ENCODE assay signal across 8 cellular contexts in genomic region chr2:73386894-73387636, GRCh38. TPM values are rescaled to one million over a fixed set of nuclear protein-coding genes. Genes with fewer than 3 reads are reported as not detected.
A peak's percentile ranks its signal among the peaks of the same experiment; 100 is the strongest.
DNase-seq lines count a peak whose midpoint lies in the region; ATAC-seq and TF ChIP-seq lines count a peak whose summit lies in the region.

No MANE protein-coding gene starts in this region.

- TF ChIP-seq EP300 in ovary (IDR thresholded peaks at IDR 0.05) = no peak

- H3K79me2 ChIP-seq in DND-41 (ENCODE audit: insufficient read depth, low read length) (peaks cover 58% of the 10 kb centered on the region), MM.1S (ENCODE audit: low read length) (peaks cover 38% of the 10 kb centered on the region)

- H3K4me1 ChIP-seq in DND-41 (ENCODE audit: insufficient read depth, low read length) (peaks cover 33% of the 10 kb centered on the region), MM.1S (ENCODE audit: low read length) (peaks cover 12% of the 10 kb centered on the region; the same call in 1 of the 2 replicates), ovary (ENCODE audit: insufficient read depth) (peaks cover 6% of the 10 kb centered on the region)
- H3K4me1 ChIP-seq in effector memory CD4-positive, alpha-beta T cell (ENCODE audit: control insufficient read depth, insufficient read depth, low read length, poor library complexity, severe bottlenecking) = peaks cover 12% of the 10 kb centered on the region

- TF ChIP-seq POLR2A in ovary (IDR thresholded peaks at IDR 0.05) (no peak), lower leg skin (IDR thresholded peaks at IDR 0.05) (no peak)

- H3K27ac ChIP-seq in DND-41 (ENCODE audit: low read length) (peak overlapping the region; percentile 81), MM.1S (ENCODE audit: low read length) (no peak overlapping the region; the same call in 1 of the 2 replicates), ovary (peak overlapping the region in 1 of 2 donors; percentile 94)
- peak overlapping the region; percentile 80 for H3K27ac ChIP-seq in effector memory CD4-positive, alpha-beta T cell (ENCODE audit: insufficient read depth, low read length, poor library complexity, severe bottlenecking)

- whole genome bisulfite sequencing in ovary, 3 donors = 4 to 9% (median 6%) methylated on average over 6 of the region's 6 CpGs
- WGBS in lower leg skin, 2 donors = 23% methylated on average over 6 of the region's 6 CpGs

- no peaks in the 10 kb centered on the region for H3K9me2 ChIP-seq in MM.1S (replicated peaks; ENCODE audit: insufficient read depth, low read length)

- no peak for ATAC-seq in DND-41 (ENCODE audit: insufficient read depth, low read depth)

- 0 out of 2 replicates have a peak, but pooled peaks cover 6% of the 10 kb centered on the region for H3F3A ChIP-seq in MM.1S (ENCODE audit: insufficient read depth, low read length)

- no peaks in the 10 kb centered on the region for H3K27me3 ChIP-seq in DND-41 (ENCODE audit: insufficient read depth, low read length, poor library complexity)
- no peaks in the 10 kb centered on the region for H3K27me3 ChIP-seq in MM.1S (replicated peaks; ENCODE audit: insufficient read depth, low read length)
- no peaks in the 10 kb centered on the region for H3K27me3 ChIP-seq in effector memory CD4-positive, alpha-beta T cell (replicated peaks; ENCODE audit: control insufficient read depth, insufficient read depth, low read length, poor library complexity, severe bottlenecking)
- H3K27me3 ChIP-seq in ovary = no peaks in the 10 kb centered on the region

- peak overlapping the region; percentile 46 to 80 for H3K4me3 ChIP-seq in DND-41 (ENCODE audit: low read depth in 1 of 2, low read length in 2 of 2)
- H3K4me3 ChIP-seq in MM.1S (ENCODE audit: low read length) = peak overlapping the region; percentile 94
- peak overlapping the region; percentile 80 for H3K4me3 ChIP-seq in effector memory CD4-positive, alpha-beta T cell (ENCODE audit: insufficient read depth, low read depth, low read length, poor library complexity, severe bottlenecking)
- H3K4me3 ChIP-seq in ovary = peak overlapping the region; percentile 77
- H3K4me3 ChIP-seq in lower leg skin (ENCODE audit: low read depth, poor library complexity, severe bottlenecking) = no peak overlapping the region

- H3K4me2 ChIP-seq in DND-41 (ENCODE audit: insufficient read depth, low read length) (peak overlapping the region; percentile 67), MM.1S (ENCODE audit: low read depth, low read length) (peak overlapping the region; percentile 88)

- TF ChIP-seq CTCF in DND-41 (IDR thresholded peaks at IDR 0.05; ENCODE audit: borderline replicate concordance, extremely low read depth, low read length, poor library complexity, severe bottlenecking) (no peak), MM.1S (IDR thresholded peaks at IDR 0.05; ENCODE audit: low read length) (no peak), ovary (IDR thresholded peaks at IDR 0.05) (no peak), lower leg skin (IDR thresholded peaks at IDR 0.05) (no peak)

- peak overlapping the region; percentile 80; the same call in 1 of the 2 replicates for H2AFZ ChIP-seq in DND-41 (ENCODE audit: low read depth, low read length)
- peak overlapping the region; percentile 73 for H2AFZ ChIP-seq in MM.1S (ENCODE audit: low read length)

- intact Hi-C loops in ovary (cut with DNase I) (no loop called here), lower leg skin (cut with DNase I; ENCODE audit: low total_unique reads) (no loop called here)

- H3K9ac ChIP-seq in DND-41 (ENCODE audit: low read depth, low read length) = peak overlapping the region; percentile 65
- peak overlapping the region; percentile 71; the same call in 1 of the 2 replicates for H3K9ac ChIP-seq in MM.1S (ENCODE audit: low read length)

- no peaks in the 10 kb centered on the region; the same call in 1 of the 2 replicates for H3K36me3 ChIP-seq in DND-41 (ENCODE audit: insufficient read depth, low read length)
- H3K36me3 ChIP-seq in MM.1S (replicated peaks; ENCODE audit: insufficient read depth, low read length) = no peaks in the 10 kb centered on the region
- peaks cover 3% of the 10 kb centered on the region for H3K36me3 ChIP-seq in effector memory CD4-positive, alpha-beta T cell (ENCODE audit: control insufficient read depth, insufficient read depth, low read length)
- H3K36me3 ChIP-seq in ovary = no peaks in the 10 kb centered on the region

- H3K9me3 ChIP-seq in DND-41 (ENCODE audit: insufficient read depth, low read length, severe bottlenecking) (no peaks in the 10 kb centered on the region), MM.1S (replicated peaks; ENCODE audit: insufficient read depth, low read length) (no peaks in the 10 kb centered on the region), ovary (no peaks in the 10 kb centered on the region)
- H3K9me3 ChIP-seq in effector memory CD4-positive, alpha-beta T cell (ENCODE audit: control insufficient read depth, low read length) = no peaks in the 10 kb centered on the region

- H4K20me1 ChIP-seq in DND-41 (ENCODE audit: insufficient read depth, low read length) (peaks cover 8% of the 10 kb centered on the region; the same call in 1 of the 2 replicates), MM.1S (ENCODE audit: insufficient read depth, low read length) (no peaks in the 10 kb centered on the region)

- DNase-seq in DND-41 (no peak), MM.1S (peak; percentile 10), ovary (no peak), lower leg skin (ENCODE audit: low spot score in 2 of 2) (no peak), NCI-H526 (lab: John Stamatoyannopoulos, UW) (no peak), NCI-H2107 treated with DMSO at 0.1 percent for 48 hours (lab: John Stamatoyannopoulos, UW; ENCODE audit: unreplicated experiment) (no peak), AG08396 (ENCODE audit: low spot score) (no peak)
- no peak for DNase-seq in effector memory CD4-positive, alpha-beta T cell

RNA-seq across cellular contexts. Expression of gene ALMS1, which starts 1.4 kb away (rescaled TPM):
- total RNA-seq in ovary = 10 to 100 TPM; 41.6 to 53.4 (median 46.9) TPM
- 10 to 100 TPM; 12.8 to 22.0 TPM for polyA plus RNA-seq in ovary
- 10 to 100 TPM; 10.1 to 17.6 (median 14.3) TPM for total RNA-seq in lower leg skin
